Comparison of ENCODE assay signal across 16 cellular contexts in the genomic region with DNA sequence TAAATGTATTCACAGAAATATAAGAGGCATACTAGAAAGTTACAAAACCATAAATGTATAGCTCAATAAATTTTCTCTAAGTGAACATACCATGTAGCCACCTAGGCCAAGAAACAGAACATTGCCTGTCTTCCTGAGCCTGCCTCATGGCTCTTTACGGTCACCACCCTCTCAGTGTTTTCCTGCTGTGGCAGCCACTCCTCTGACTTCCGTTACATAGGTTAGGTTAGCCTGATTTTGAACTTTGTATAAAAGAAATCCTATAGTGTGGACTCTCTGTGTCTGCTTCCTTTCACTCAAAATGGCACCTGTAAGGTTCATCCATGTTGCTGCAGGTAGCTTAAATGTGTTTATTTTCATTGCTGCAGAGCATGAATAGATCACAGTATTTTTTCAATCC.
"Had no signal": no experiment of that assay in that cellular context is flagged by ENCODE, and none has a peak within 500 bp of the region (broad histone marks: within the 10 kb centered on the region; RNA-seq: fewer than 3 reads in every experiment).

No MANE protein-coding gene starts in this region.

- H3K27me3 ChIP-seq: foreskin keratinocyte, hepatocyte, right atrium auricular region, transverse colon, uterus had no signal

- H3K4me3 Mint-ChIP-seq: activated CD8-positive, alpha-beta memory T cell treated with anti-CD3 and anti-CD28 coated beads, Interleukin-2, amount 10 ng/mL, durations not matched to agents 7 days and 5 days; mesothelial cell of epicardium; neural crest cell had no signal

- H3K27ac Mint-ChIP-seq: activated CD8-positive, alpha-beta memory T cell treated with anti-CD3 and anti-CD28 coated beads, Interleukin-2, amount 10 ng/mL, durations not matched to agents 7 days and 5 days; mesothelial cell of epicardium had no signal

- DNase-seq: activated CD4-positive, alpha-beta T cell treated with anti-CD3 and anti-CD28 coated beads, Interleukin-2, amount 50 U/mL, for 48 hours; activated CD8-positive, alpha-beta memory T cell treated with anti-CD3 and anti-CD28 coated beads, Interleukin-2, amount 10 ng/mL, durations not matched to agents 7 days and 5 days; activated naive CD4-positive, alpha-beta T cell treated with Interleukin-2 at 50 U/mL for 16 hours; dermis blood vessel endothelial cell; foreskin keratinocyte; stimulated activated CD4-positive, alpha-beta T cell treated with anti-CD3 and anti-CD28 coated beads, Interleukin-12 subunit alpha, Interleukin-12 subunit beta, amount 100 ng/mL, for 4 hours; stimulated activated CD4-positive, alpha-beta T cell treated with anti-CD3 and anti-CD28 coated beads, Interleukin-1b, Interleukin-23, amount 100 ng/mL, for 48 hours; stimulated activated CD8-positive, alpha-beta memory T cell treated with anti-CD3 and anti-CD28 coated beads, Interleukin-4, amount 100 ng/mL, for 48 hours; transverse colon; uterus had no signal

- H3K27ac ChIP-seq: foreskin keratinocyte, hepatocyte, right atrium auricular region, transverse colon, uterus, VCaP had no signal

- H3K4me2 ChIP-seq: hepatocyte had no signal

- H3K9me3 ChIP-seq: right atrium auricular region, transverse colon, uterus had no signal

- ATAC-seq: activated CD8-positive, alpha-beta memory T cell treated with anti-CD3 and anti-CD28 coated beads, Interleukin-2, amount 10 ng/mL, durations not matched to agents 7 days and 5 days; foreskin keratinocyte had no signal

- H3K4me1 ChIP-seq: foreskin keratinocyte, right atrium auricular region had no signal

- H3K79me2 ChIP-seq: hepatocyte had no signal

- H3K4me3 ChIP-seq: hepatocyte, lung, right atrium auricular region, transverse colon, uterus had no signal

- H3K36me3 ChIP-seq: right atrium auricular region, transverse colon, uterus had no signal
